25 cellular contexts compared by ENCODE assay signal in the genomic region with DNA sequence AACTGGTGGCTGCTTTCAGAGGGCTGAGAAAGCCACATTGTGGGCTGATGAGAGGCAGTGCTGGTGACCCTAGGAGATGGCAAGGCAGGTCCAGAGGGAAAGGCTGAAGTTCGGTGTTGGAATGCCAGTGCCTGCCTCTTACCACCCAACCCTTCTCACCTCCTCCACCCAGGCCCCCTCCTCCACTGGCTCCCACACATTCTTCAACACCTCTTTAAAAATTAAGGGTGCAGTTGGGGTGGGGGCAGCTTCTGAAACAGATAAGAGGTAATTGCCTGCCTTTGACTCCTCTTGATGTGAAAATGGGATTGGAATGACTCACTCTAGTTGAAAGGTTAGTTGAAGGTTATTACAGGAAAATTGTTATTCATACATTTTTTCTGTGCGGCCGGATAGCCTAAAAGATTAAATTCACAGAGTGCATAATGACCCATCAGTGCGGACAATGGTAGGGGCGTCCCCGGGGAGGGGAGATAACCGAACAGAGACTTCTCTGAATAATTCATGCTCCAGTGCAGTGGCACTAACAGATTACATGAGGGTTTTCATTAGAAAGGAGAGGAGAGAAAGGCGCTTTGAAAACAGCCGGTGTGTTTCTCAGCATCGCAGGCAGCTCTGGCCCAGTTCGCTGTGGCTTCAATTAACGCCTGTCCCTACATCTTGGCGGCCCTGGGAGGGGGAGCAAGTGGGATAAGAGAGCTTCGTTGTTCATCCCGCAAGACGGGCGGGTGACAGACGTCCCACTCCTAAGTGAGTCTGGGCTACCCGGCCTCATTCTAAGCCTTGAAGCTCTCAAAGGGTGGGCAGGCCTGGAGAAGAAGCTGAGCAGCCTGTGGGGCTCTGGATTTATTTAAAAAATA.
DNase-seq lines count a peak whose midpoint lies in the region; ATAC-seq and TF ChIP-seq lines count a peak whose summit lies in the region.
"Had no signal": no experiment of that assay in that cellular context is flagged by ENCODE, and none has a peak within 500 bp of the region (broad histone marks: within the 10 kb centered on the region; RNA-seq: fewer than 3 reads in every experiment).

No MANE protein-coding gene starts in this region.

- no peak for TF ChIP-seq CTCF in brain (conservative IDR thresholded peaks at IDR 0.05)
- TF ChIP-seq CTCF in hepatocyte (IDR thresholded peaks at IDR 0.05; ENCODE audit: poor library complexity), result no peak

- WGBS in hepatocyte (ENCODE audit: low lambda C conversion rate, missing lambda C conversion rate), result 51% methylated on average over 19 of the region's 19 CpGs

- H3K4me2 ChIP-seq in hepatocyte, result no peak overlapping the region

- no peaks in the 10 kb centered on the region for H3K27me3 ChIP-seq in hepatocyte
- H3K27me3 ChIP-seq: uterus had no signal

- H3K4me1 ChIP-seq in hepatocyte (ENCODE audit: insufficient read depth), result no peaks in the 10 kb centered on the region
- H3K4me1 ChIP-seq: uterus had no signal

- no peaks in the 10 kb centered on the region for H3K9me2 ChIP-seq in hepatocyte (replicated peaks; ENCODE audit: insufficient read depth)

- H3K4me3 ChIP-seq in hepatocyte, result no peak overlapping the region
- H3K4me3 ChIP-seq: dorsolateral prefrontal cortex, GM12878, thoracic aorta, uterus had no signal

- H2AFZ ChIP-seq in hepatocyte, result no peak overlapping the region

- no peaks in the 10 kb centered on the region for H3K79me2 ChIP-seq in hepatocyte

- no peaks in the 10 kb centered on the region for H3K36me3 ChIP-seq in hepatocyte (replicated peaks; ENCODE audit: insufficient read depth, low read depth)
- H3K36me3 ChIP-seq: neutrophil, thoracic aorta, uterus had no signal

- no peaks in the 10 kb centered on the region for H3K36me3 Mint-ChIP-seq in brain

- no peak overlapping the region for H3K27ac ChIP-seq in hepatocyte
- H3K27ac ChIP-seq: neutrophil, thoracic aorta, uterus had no signal

- peak; percentile 60 for DNase-seq in NCI-H82 (lab: John Stamatoyannopoulos, UW)
- DNase-seq in NCI-H82 treated with DMSO at 0.1 percent for 48 hours (lab: John Stamatoyannopoulos, UW; ENCODE audit: unreplicated experiment), result no peak
- peak; percentile 40 for DNase-seq in iPS-NIHi7 (ENCODE audit: extremely low spot score)
- peak; percentile 88 for DNase-seq in retina
- DNase-seq in NCI-H2081 (lab: John Stamatoyannopoulos, UW), result no peak
- no peak for DNase-seq in hepatocyte (ENCODE audit: low spot score)
- DNase-seq: 8988T; activated CD4-positive, alpha-beta T cell treated with anti-CD3 and anti-CD28 coated beads, Interleukin-2, amount 50 U/mL, for 48 hours; activated CD4-positive, CD25-positive, alpha-beta regulatory T cell; activated CD8-positive, alpha-beta memory T cell treated with anti-CD3 and anti-CD28 coated beads, Interleukin-2, amount 50 U/mL, for 4 hours; aorta; CD4-positive, alpha-beta T cell; glutamatergic neuron; kidney glomerular epithelial cell; NCI-H2171 treated with DMSO at 0.1 percent for 48 hours; NCI-H69; SW 1271; uterus had no signal

- peak overlapping the region in 4 of 5 experiments; percentile 15 to 59 (median 30) for H3K4me3 Mint-ChIP-seq in brain
- H3K4me3 Mint-ChIP-seq: CD4-positive, alpha-beta T cell; stimulated activated naive CD8-positive, alpha-beta T cell treated with anti-CD3 and anti-CD28 coated beads, Interleukin-15, Interleukin-2, amounts not matched to agents 100 ng/mL and 50 ng/mL, for 24 hours had no signal

- peaks cover 7% of the 10 kb centered on the region for H3K27me3 Mint-ChIP-seq in brain
- H3K27me3 Mint-ChIP-seq: CD4-positive, alpha-beta T cell had no signal

- H3K9me3 ChIP-seq in hepatocyte (ENCODE audit: low read depth), result no peaks in the 10 kb centered on the region
- H3K9me3 ChIP-seq: neutrophil, thoracic aorta, uterus had no signal

- peaks cover 53% of the 10 kb centered on the region for H3K4me1 Mint-ChIP-seq in brain

- no peaks in the 10 kb centered on the region for H4K20me1 ChIP-seq in hepatocyte (ENCODE audit: insufficient read depth, poor library complexity, severe bottlenecking)

- no peak for ATAC-seq in GM21526 (IDR thresholded peaks at IDR 0.05; ENCODE audit: low FRiP score, unreplicated experiment)
- ATAC-seq: GM12878 had no signal

- peaks cover 3 to 28% (median 10%) of the 10 kb centered on the region in 5 experiments for H3K9me3 Mint-ChIP-seq in brain
- H3K9me3 Mint-ChIP-seq: CD4-positive, alpha-beta T cell; stimulated activated naive CD8-positive, alpha-beta T cell treated with anti-CD3 and anti-CD28 coated beads, Interleukin-15, Interleukin-2, amounts not matched to agents 100 ng/mL and 50 ng/mL, for 24 hours had no signal

- peak overlapping the region; percentile 39 to 91 (median 77) for H3K27ac Mint-ChIP-seq in brain
- H3K27ac Mint-ChIP-seq: CD4-positive, alpha-beta T cell; stimulated activated naive CD8-positive, alpha-beta T cell treated with anti-CD3 and anti-CD28 coated beads, Interleukin-15, Interleukin-2, amounts not matched to agents 100 ng/mL and 50 ng/mL, for 24 hours had no signal

Comparison
In these comparisons a context has a peak if more than half of its experiments do, and no peak if none do; other contexts are left out.
1. DNase-seq: peak in NCI-H82 (single experiment), iPS-NIHi7 (single experiment) and retina (single experiment); none in NCI-H82 treated with DMSO at 0.1 percent for 48 hours (single experiment), NCI-H2081 (0 of 2) and hepatocyte (single experiment).